In the genomic region with DNA sequence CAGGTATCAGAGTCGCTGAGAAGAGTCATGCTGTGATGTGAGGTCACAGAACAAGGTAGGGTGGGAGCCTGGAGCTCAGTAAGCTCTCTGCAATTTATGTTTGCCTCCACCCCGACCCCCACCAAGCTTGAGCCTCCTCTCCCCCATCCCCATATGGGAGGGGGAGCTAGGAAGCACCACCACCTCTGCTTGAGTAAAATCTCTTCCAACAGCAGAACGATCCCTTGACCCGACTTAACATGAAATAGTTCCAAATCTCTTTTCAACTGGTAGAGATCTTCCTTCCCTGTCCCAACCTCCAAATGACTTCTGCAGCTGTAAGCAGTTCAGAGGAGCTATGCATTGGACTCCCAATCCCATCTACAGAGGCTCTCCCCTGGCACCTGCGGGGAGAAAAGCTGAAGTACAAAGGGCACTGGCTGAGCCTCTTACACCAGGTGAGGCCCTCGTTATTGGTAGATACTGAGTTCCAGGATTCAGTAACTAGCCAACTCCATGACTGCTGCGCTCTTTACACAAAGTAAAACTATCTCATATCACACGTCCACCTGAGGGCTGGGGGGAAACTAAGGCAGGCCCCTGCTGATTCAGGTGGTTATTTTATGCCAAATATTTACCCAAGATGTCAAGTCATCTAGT, we compare ENCODE assay signal across 1 cellular context.
TF ChIP-seq lines count a peak whose summit lies in the region.

No MANE protein-coding gene starts in this region.

TF ChIP-seq in WTC11, 78 proteins besides CTCF, POLR2A, EP300 and RAD21 (continued from another document):
- TF ChIP-seq, protein P1, sequence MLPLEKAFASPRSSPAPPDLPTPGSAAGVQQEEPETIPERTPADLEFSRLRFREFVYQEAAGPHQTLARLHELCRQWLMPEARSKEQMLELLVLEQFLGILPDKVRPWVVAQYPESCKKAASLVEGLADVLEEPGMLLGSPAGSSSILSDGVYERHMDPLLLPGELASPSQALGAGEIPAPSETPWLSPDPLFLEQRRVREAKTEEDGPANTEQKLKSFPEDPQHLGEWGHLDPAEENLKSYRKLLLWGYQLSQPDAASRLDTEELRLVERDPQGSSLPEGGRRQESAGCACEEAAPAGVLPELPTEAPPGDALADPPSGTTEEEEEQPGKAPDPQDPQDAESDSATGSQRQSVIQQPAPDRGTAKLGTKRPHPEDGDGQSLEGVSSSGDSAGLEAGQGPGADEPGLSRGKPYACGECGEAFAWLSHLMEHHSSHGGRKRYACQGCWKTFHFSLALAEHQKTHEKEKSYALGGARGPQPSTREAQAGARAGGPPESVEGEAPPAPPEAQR (CRISPR knock-in tag; IDR thresholded peaks at IDR 0.05) = no peak
- TF ChIP-seq, protein P2, sequence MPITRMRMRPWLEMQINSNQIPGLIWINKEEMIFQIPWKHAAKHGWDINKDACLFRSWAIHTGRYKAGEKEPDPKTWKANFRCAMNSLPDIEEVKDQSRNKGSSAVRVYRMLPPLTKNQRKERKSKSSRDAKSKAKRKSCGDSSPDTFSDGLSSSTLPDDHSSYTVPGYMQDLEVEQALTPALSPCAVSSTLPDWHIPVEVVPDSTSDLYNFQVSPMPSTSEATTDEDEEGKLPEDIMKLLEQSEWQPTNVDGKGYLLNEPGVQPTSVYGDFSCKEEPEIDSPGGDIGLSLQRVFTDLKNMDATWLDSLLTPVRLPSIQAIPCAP (CRISPR knock-in tag; IDR thresholded peaks at IDR 0.05) = no peak
- TF ChIP-seq TP53 (CRISPR knock-in tag; IDR thresholded peaks at IDR 0.05) (no peak), CBFB (CRISPR knock-in tag; IDR thresholded peaks at IDR 0.05; ENCODE audit: low read depth) (no peak), KAT7 (CRISPR knock-in tag; IDR thresholded peaks at IDR 0.05; ENCODE audit: borderline replicate concordance) (no peak), EMX1 (CRISPR knock-in tag; IDR thresholded peaks at IDR 0.05) (peak; percentile 92), SMAD3 (CRISPR knock-in tag; IDR thresholded peaks at IDR 0.05; ENCODE audit: borderline replicate concordance) (no peak), GTF2I (CRISPR knock-in tag; conservative IDR thresholded peaks at IDR 0.05) (no peak), ZNF232 (CRISPR knock-in tag; IDR thresholded peaks at IDR 0.05) (0 out of 2 replicates have a peak, but pooled peaks have one; percentile 5), SOX15 (CRISPR knock-in tag; IDR thresholded peaks at IDR 0.05) (no peak), ESRRA (CRISPR knock-in tag; IDR thresholded peaks at IDR 0.05; ENCODE audit: borderline replicate concordance) (no peak), PRRX2 (CRISPR knock-in tag; IDR thresholded peaks at IDR 0.05) (peak; percentile 94), OVOL2 (CRISPR knock-in tag; IDR thresholded peaks at IDR 0.05; ENCODE audit: borderline replicate concordance) (no peak), TEAD4 (CRISPR knock-in tag; IDR thresholded peaks at IDR 0.05) (no peak), ZNF263 (CRISPR knock-in tag; IDR thresholded peaks at IDR 0.05; ENCODE audit: low read depth) (no peak), ZBTB21 (CRISPR knock-in tag; IDR thresholded peaks at IDR 0.05; ENCODE audit: borderline replicate concordance) (no peak), MYBL2 (CRISPR knock-in tag; IDR thresholded peaks at IDR 0.05) (no peak), GABPB1 (CRISPR knock-in tag; IDR thresholded peaks at IDR 0.05) (no peak; the same call in 1 of the 2 replicates), ZNF671 (CRISPR knock-in tag; IDR thresholded peaks at IDR 0.05) (no peak; the same call in 1 of the 2 replicates), JAZF1 (CRISPR knock-in tag; IDR thresholded peaks at IDR 0.05) (no peak), CREM (CRISPR knock-in tag; IDR thresholded peaks at IDR 0.05) (no peak)
- TF ChIP-seq, protein P3, sequence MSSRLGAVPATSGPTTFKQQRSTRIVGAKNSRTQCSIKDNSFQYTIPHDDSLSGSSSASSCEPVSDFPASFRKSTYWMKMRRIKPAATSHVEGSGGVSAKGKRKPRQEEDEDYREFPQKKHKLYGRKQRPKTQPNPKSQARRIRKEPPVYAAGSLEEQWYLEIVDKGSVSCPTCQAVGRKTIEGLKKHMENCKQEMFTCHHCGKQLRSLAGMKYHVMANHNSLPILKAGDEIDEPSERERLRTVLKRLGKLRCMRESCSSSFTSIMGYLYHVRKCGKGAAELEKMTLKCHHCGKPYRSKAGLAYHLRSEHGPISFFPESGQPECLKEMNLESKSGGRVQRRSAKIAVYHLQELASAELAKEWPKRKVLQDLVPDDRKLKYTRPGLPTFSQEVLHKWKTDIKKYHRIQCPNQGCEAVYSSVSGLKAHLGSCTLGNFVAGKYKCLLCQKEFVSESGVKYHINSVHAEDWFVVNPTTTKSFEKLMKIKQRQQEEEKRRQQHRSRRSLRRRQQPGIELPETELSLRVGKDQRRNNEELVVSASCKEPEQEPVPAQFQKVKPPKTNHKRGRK (CRISPR knock-in tag; IDR thresholded peaks at IDR 0.05; ENCODE audit: borderline replicate concordance) = no peak
- TF ChIP-seq, protein P4, sequence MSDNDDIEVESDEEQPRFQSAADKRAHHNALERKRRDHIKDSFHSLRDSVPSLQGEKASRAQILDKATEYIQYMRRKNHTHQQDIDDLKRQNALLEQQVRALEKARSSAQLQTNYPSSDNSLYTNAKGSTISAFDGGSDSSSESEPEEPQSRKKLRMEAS (CRISPR knock-in tag; IDR thresholded peaks at IDR 0.05) = no peak
- TF ChIP-seq, protein P5, sequence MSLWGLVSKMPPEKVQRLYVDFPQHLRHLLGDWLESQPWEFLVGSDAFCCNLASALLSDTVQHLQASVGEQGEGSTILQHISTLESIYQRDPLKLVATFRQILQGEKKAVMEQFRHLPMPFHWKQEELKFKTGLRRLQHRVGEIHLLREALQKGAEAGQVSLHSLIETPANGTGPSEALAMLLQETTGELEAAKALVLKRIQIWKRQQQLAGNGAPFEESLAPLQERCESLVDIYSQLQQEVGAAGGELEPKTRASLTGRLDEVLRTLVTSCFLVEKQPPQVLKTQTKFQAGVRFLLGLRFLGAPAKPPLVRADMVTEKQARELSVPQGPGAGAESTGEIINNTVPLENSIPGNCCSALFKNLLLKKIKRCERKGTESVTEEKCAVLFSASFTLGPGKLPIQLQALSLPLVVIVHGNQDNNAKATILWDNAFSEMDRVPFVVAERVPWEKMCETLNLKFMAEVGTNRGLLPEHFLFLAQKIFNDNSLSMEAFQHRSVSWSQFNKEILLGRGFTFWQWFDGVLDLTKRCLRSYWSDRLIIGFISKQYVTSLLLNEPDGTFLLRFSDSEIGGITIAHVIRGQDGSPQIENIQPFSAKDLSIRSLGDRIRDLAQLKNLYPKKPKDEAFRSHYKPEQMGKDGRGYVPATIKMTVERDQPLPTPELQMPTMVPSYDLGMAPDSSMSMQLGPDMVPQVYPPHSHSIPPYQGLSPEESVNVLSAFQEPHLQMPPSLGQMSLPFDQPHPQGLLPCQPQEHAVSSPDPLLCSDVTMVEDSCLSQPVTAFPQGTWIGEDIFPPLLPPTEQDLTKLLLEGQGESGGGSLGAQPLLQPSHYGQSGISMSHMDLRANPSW (CRISPR knock-in tag; conservative IDR thresholded peaks at IDR 0.05; ENCODE audit: low read depth) = no peak
- TF ChIP-seq, protein P6, sequence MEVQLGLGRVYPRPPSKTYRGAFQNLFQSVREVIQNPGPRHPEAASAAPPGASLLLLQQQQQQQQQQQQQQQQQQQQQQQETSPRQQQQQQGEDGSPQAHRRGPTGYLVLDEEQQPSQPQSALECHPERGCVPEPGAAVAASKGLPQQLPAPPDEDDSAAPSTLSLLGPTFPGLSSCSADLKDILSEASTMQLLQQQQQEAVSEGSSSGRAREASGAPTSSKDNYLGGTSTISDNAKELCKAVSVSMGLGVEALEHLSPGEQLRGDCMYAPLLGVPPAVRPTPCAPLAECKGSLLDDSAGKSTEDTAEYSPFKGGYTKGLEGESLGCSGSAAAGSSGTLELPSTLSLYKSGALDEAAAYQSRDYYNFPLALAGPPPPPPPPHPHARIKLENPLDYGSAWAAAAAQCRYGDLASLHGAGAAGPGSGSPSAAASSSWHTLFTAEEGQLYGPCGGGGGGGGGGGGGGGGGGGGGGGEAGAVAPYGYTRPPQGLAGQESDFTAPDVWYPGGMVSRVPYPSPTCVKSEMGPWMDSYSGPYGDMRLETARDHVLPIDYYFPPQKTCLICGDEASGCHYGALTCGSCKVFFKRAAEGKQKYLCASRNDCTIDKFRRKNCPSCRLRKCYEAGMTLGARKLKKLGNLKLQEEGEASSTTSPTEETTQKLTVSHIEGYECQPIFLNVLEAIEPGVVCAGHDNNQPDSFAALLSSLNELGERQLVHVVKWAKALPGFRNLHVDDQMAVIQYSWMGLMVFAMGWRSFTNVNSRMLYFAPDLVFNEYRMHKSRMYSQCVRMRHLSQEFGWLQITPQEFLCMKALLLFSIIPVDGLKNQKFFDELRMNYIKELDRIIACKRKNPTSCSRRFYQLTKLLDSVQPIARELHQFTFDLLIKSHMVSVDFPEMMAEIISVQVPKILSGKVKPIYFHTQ (CRISPR knock-in tag; IDR thresholded peaks at IDR 0.05) = peak; percentile 75; the same call in 1 of the 2 replicates
- TF ChIP-seq, protein P7, sequence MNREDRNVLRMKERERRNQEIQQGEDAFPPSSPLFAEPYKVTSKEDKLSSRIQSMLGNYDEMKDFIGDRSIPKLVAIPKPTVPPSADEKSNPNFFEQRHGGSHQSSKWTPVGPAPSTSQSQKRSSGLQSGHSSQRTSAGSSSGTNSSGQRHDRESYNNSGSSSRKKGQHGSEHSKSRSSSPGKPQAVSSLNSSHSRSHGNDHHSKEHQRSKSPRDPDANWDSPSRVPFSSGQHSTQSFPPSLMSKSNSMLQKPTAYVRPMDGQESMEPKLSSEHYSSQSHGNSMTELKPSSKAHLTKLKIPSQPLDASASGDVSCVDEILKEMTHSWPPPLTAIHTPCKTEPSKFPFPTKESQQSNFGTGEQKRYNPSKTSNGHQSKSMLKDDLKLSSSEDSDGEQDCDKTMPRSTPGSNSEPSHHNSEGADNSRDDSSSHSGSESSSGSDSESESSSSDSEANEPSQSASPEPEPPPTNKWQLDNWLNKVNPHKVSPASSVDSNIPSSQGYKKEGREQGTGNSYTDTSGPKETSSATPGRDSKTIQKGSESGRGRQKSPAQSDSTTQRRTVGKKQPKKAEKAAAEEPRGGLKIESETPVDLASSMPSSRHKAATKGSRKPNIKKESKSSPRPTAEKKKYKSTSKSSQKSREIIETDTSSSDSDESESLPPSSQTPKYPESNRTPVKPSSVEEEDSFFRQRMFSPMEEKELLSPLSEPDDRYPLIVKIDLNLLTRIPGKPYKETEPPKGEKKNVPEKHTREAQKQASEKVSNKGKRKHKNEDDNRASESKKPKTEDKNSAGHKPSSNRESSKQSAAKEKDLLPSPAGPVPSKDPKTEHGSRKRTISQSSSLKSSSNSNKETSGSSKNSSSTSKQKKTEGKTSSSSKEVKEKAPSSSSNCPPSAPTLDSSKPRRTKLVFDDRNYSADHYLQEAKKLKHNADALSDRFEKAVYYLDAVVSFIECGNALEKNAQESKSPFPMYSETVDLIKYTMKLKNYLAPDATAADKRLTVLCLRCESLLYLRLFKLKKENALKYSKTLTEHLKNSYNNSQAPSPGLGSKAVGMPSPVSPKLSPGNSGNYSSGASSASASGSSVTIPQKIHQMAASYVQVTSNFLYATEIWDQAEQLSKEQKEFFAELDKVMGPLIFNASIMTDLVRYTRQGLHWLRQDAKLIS (CRISPR knock-in tag; IDR thresholded peaks at IDR 0.05; ENCODE audit: borderline replicate concordance) = no peak
- TF ChIP-seq, protein P8, sequence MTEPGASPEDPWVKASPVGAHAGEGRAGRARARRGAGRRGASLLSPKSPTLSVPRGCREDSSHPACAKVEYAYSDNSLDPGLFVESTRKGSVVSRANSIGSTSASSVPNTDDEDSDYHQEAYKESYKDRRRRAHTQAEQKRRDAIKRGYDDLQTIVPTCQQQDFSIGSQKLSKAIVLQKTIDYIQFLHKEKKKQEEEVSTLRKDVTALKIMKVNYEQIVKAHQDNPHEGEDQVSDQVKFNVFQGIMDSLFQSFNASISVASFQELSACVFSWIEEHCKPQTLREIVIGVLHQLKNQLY (CRISPR knock-in tag; IDR thresholded peaks at IDR 0.05) = no peak
- TF ChIP-seq, protein P9, sequence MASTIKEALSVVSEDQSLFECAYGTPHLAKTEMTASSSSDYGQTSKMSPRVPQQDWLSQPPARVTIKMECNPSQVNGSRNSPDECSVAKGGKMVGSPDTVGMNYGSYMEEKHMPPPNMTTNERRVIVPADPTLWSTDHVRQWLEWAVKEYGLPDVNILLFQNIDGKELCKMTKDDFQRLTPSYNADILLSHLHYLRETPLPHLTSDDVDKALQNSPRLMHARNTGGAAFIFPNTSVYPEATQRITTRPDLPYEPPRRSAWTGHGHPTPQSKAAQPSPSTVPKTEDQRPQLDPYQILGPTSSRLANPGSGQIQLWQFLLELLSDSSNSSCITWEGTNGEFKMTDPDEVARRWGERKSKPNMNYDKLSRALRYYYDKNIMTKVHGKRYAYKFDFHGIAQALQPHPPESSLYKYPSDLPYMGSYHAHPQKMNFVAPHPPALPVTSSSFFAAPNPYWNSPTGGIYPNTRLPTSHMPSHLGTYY (CRISPR knock-in tag; IDR thresholded peaks at IDR 0.05) = peak; percentile 87
TF ChIP-seq in WTC11: peak in this region for 9.
